In the genomic region with DNA sequence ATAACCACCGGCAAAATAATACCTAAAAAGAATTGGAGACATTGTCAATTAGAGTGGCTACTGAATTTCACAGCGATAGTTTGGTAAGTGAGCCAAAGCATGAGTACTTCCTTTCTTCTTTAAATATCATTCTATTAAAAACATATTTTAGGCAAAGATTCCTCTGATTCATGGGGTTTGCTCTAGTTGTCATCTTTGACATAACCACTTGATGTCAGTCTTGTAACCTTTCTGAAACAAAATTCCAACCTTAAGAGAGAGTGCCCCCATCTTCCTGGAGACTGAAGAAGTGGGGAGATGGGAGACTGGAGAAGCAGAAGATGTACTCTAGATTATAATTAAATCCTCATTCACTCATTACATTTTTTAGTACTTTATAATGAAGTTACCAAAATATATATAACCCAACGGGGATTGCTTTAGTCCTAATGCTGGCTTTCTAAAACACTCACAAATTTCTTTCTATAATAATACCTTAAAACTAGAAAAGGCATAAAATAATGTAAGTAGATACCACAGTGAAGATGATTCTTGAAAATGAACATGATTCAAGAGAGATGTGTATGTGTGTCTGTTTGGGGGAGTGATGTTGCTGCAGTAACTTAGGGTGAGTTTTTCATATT, we compare ENCODE assay signal across 8 cellular contexts.
A peak's percentile ranks its signal among the peaks of the same experiment; 100 is the strongest.
DNase-seq lines count a peak whose midpoint lies in the region; ATAC-seq and TF ChIP-seq lines count a peak whose summit lies in the region.

No MANE protein-coding gene starts in this region.

- H3K9me3 ChIP-seq in MM.1S (replicated peaks; ENCODE audit: insufficient read depth, low read length), result no peaks in the 10 kb centered on the region
- H3K9me3 ChIP-seq in left lung, result no peaks in the 10 kb centered on the region

- no peak overlapping the region for H3K9ac ChIP-seq in MM.1S (ENCODE audit: low read length)

- H3K27ac ChIP-seq in MM.1S (ENCODE audit: low read length) (no peak overlapping the region), left lung (no peak overlapping the region)

- H3K27me3 Mint-ChIP-seq in T-cell, result peaks cover 4% of the 10 kb centered on the region in 2 donors

- intact Hi-C loops in left lung (cut with DNase I), result no loop called here

- peak overlapping the region; percentile 44 for H2AFZ ChIP-seq in MM.1S (ENCODE audit: low read length)

- POLR2A ChIA-PET in T-cell (lab: Charles Lee), result no interaction called here

- no peaks in the 10 kb centered on the region for H4K20me1 ChIP-seq in MM.1S (ENCODE audit: insufficient read depth, low read length)

- H3K36me3 ChIP-seq in MM.1S (replicated peaks; ENCODE audit: insufficient read depth, low read length) (no peaks in the 10 kb centered on the region), left lung (no peaks in the 10 kb centered on the region)

- ATAC-seq in left lung (peak; percentile 64), T-cell (replicated peaks in 1 of 4) (no peak), HG02678 (IDR thresholded peaks at IDR 0.05; ENCODE audit: unreplicated experiment) (no peak), HG02642 (IDR thresholded peaks at IDR 0.05; ENCODE audit: poor library complexity, unreplicated experiment) (no peak)

- CTCF ChIA-PET in T-cell (lab: Charles Lee), result no interaction called here

- no peak overlapping the region for H3K4me2 ChIP-seq in MM.1S (ENCODE audit: low read depth, low read length)

- no peaks in the 10 kb centered on the region for H3K36me3 Mint-ChIP-seq in T-cell

- no peaks in the 10 kb centered on the region for H3K9me2 ChIP-seq in MM.1S (replicated peaks; ENCODE audit: insufficient read depth, low read length)

- no peak overlapping the region for H3K27ac Mint-ChIP-seq in T-cell

- H3K4me3 Mint-ChIP-seq in T-cell, result no peak overlapping the region

- TF ChIP-seq CTCF in MM.1S (IDR thresholded peaks at IDR 0.05; ENCODE audit: low read length) (peak; percentile 68), left lung (IDR thresholded peaks at IDR 0.05) (peak; percentile 34 to 37)

- no peaks in the 10 kb centered on the region for H3F3A ChIP-seq in MM.1S (ENCODE audit: insufficient read depth, low read length)

- no peak overlapping the region for H3K4me3 ChIP-seq in MM.1S (ENCODE audit: low read length)
- no peak overlapping the region for H3K4me3 ChIP-seq in left lung

- no peaks in the 10 kb centered on the region for H3K27me3 ChIP-seq in MM.1S (replicated peaks; ENCODE audit: insufficient read depth, low read length)
- H3K27me3 ChIP-seq in left lung, result no peaks in the 10 kb centered on the region

- H3K4me1 ChIP-seq in MM.1S (ENCODE audit: low read length) (peaks cover 11% of the 10 kb centered on the region), left lung (no peaks in the 10 kb centered on the region)

- H3K9me3 Mint-ChIP-seq in T-cell, result no peaks in the 10 kb centered on the region

- DNase-seq in DMS53 (lab: John Stamatoyannopoulos, UW) (peak; percentile 51), MM.1S (peak; percentile 26), astrocyte of the hippocampus (ENCODE audit: low read depth, low spot score) (peak; percentile 49), left lung (no peak), T-cell (no peak)
- DNase-seq in activated CD4-positive, CD25-positive, alpha-beta regulatory T cell treated with anti-CD3 and anti-CD28 coated beads, Interleukin-2, amount 50 U/mL, for 72 hours, result no peak

- no peaks in the 10 kb centered on the region for H3K79me2 ChIP-seq in MM.1S (ENCODE audit: low read length)

- peaks cover 0 to 2% (median 0%) of the 10 kb centered on the region in 3 donors for H3K4me1 Mint-ChIP-seq in T-cell

Comparison
In these comparisons a context has a peak if more than half of its experiments do, and no peak if none do; other contexts are left out.
1. DNase-seq: peak in DMS53 (single experiment), MM.1S (single experiment) and astrocyte of the hippocampus (single experiment); none in left lung (0 of 2), T-cell (0 of 34) and activated CD4-positive, CD25-positive, alpha-beta regulatory T cell treated with anti-CD3 and anti-CD28 coated beads, Interleukin-2, amount 50 U/mL, for 72 hours (single experiment).